Comparison of ENCODE assay signal across 8 cellular contexts in the genomic region with DNA sequence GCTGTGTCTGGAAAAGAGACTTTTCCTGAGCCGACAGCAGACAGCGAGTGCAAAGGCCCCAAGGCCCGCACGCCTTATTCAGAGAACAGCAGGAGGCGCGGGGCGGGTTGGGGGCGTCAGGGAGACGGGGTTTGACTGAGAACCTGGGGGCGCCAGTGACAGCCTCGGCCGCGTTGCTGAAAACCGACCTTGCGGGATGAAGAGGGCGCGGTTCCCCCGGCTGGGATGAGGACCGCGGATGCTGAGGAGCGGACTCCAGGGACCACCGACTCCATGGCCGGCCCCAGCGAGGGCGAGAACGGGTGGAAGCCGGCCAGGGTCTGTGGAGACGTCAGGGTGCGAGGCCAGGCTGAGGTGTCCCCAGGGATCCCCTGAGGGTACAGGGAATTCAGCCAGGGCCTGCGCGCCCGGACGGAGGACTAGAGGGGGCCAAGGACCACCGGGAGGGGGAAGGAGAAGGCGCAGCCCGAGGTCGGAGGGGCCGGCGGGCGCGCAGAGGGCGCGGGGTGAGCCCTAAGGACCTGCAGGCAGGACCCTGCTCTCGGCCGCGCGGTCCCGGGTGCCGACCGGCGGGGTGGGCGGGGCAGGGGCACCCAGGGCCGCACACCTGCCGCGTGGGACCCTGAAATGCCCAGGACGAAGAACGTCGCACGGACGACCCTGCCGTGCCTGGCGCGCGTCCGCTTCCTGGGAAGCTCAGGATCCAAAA. TPM values are rescaled to one million over a fixed set of nuclear protein-coding genes. Genes with fewer than 3 reads are reported as not detected.
DNase-seq lines count a peak whose midpoint lies in the region; ATAC-seq and TF ChIP-seq lines count a peak whose summit lies in the region.

No MANE protein-coding gene starts in this region.

- ATAC-seq in GM21515 (IDR thresholded peaks at IDR 0.05; ENCODE audit: unreplicated experiment), result no peak

- H3K27me3 Mint-ChIP-seq in activated naive CD4-positive, alpha-beta T cell treated with anti-CD3 and anti-CD28 coated beads, Interleukin-2, amount 10 ng/mL, durations not matched to agents 7 days and 5 days, result peaks cover 60% of the 10 kb centered on the region
- H3K27me3 Mint-ChIP-seq in activated CD4-positive, alpha-beta memory T cell treated with anti-CD3 and anti-CD28 coated beads for 36 hours, result peaks cover 25% of the 10 kb centered on the region
- peaks cover 36% of the 10 kb centered on the region for H3K27me3 Mint-ChIP-seq in type B pancreatic cell

- no peak for DNase-seq in activated naive CD4-positive, alpha-beta T cell treated with anti-CD3 and anti-CD28 coated beads, Interleukin-2, amount 10 ng/mL, durations not matched to agents 7 days and 5 days
- no peak for DNase-seq in activated naive CD4-positive, alpha-beta T cell treated with anti-CD3 and anti-CD28 coated beads, Interleukin-2, amount 50 U/mL, for 16 hours
- no peak for DNase-seq in activated CD4-positive, alpha-beta memory T cell treated with anti-CD3 and anti-CD28 coated beads for 36 hours
- DNase-seq in iPS-NIHi7 (ENCODE audit: extremely low spot score) (peak; percentile 23), type B pancreatic cell (ENCODE audit: extremely low spot score, unreplicated experiment) (no peak), NCI-H2171 (lab: John Stamatoyannopoulos, UW) (no peak)
- DNase-seq in stimulated activated naive CD4-positive, alpha-beta T cell treated with Interleukin-2 at 50 U/mL for 16 hours (lab: John Stamatoyannopoulos, UW), result no peak

- H3K27ac Mint-ChIP-seq in activated naive CD4-positive, alpha-beta T cell treated with anti-CD3 and anti-CD28 coated beads, Interleukin-2, amount 10 ng/mL, durations not matched to agents 7 days and 5 days, result no peak overlapping the region
- no peak overlapping the region for H3K27ac Mint-ChIP-seq in activated CD4-positive, alpha-beta memory T cell treated with anti-CD3 and anti-CD28 coated beads for 36 hours
- H3K27ac Mint-ChIP-seq in type B pancreatic cell, result no peak overlapping the region

- CTCF ChIA-PET in activated naive CD4-positive, alpha-beta T cell treated with anti-CD3 and anti-CD28 coated beads, Interleukin-2, amount 10 ng/mL, durations not matched to agents 7 days and 5 days (lab: Charles Lee), result interaction anchor here (0.7 to 5.0 kb wide), 8 partner anchors 17 to 133 kb away, joined by 3 to 44 read pairs (median 5); no protein-coding TSS in a partner anchor
- CTCF ChIA-PET in activated CD4-positive, alpha-beta memory T cell treated with anti-CD3 and anti-CD28 coated beads for 36 hours (lab: Charles Lee), result interaction anchor here (1.0 to 2.3 kb wide), 6 partner anchors 7 to 132 kb away, joined by 3 to 14 read pairs (median 4); no protein-coding TSS in a partner anchor

- H3K9me3 Mint-ChIP-seq in activated naive CD4-positive, alpha-beta T cell treated with anti-CD3 and anti-CD28 coated beads, Interleukin-2, amount 10 ng/mL, durations not matched to agents 7 days and 5 days, result no peaks in the 10 kb centered on the region
- H3K9me3 Mint-ChIP-seq in activated CD4-positive, alpha-beta memory T cell treated with anti-CD3 and anti-CD28 coated beads for 36 hours, result no peaks in the 10 kb centered on the region
- H3K9me3 Mint-ChIP-seq in type B pancreatic cell, result no peaks in the 10 kb centered on the region

- H3K36me3 Mint-ChIP-seq in activated naive CD4-positive, alpha-beta T cell treated with anti-CD3 and anti-CD28 coated beads, Interleukin-2, amount 10 ng/mL, durations not matched to agents 7 days and 5 days, result peaks cover 4% of the 10 kb centered on the region
- peaks cover 11% of the 10 kb centered on the region for H3K36me3 Mint-ChIP-seq in activated CD4-positive, alpha-beta memory T cell treated with anti-CD3 and anti-CD28 coated beads for 36 hours
- no peaks in the 10 kb centered on the region for H3K36me3 Mint-ChIP-seq in type B pancreatic cell

- TF ChIP-seq CTCF in type B pancreatic cell (conservative IDR thresholded peaks at IDR 0.05), result no peak

- POLR2A ChIA-PET in activated CD4-positive, alpha-beta memory T cell treated with anti-CD3 and anti-CD28 coated beads for 36 hours (lab: Charles Lee), result interaction anchor here (0.6 to 1.4 kb wide), 4 partner anchors 8 to 292 kb away, joined by 3 to 4 read pairs (median 3); a partner anchor contains a TSS

- peak overlapping the region; percentile 80 for H3K4me3 Mint-ChIP-seq in activated naive CD4-positive, alpha-beta T cell treated with anti-CD3 and anti-CD28 coated beads, Interleukin-2, amount 10 ng/mL, durations not matched to agents 7 days and 5 days
- H3K4me3 Mint-ChIP-seq in activated CD4-positive, alpha-beta memory T cell treated with anti-CD3 and anti-CD28 coated beads for 36 hours, result peak overlapping the region; percentile 69
- peak overlapping the region; percentile 83 for H3K4me3 Mint-ChIP-seq in type B pancreatic cell

- intact Hi-C loops in activated CD4-positive, alpha-beta memory T cell treated with anti-CD3 and anti-CD28 coated beads for 36 hours (cut with micrococcal nuclease), result loop anchor here (1.0 kb wide), 1 partner anchor 14 kb away; no protein-coding TSS in a partner anchor

- H3K4me1 Mint-ChIP-seq in activated naive CD4-positive, alpha-beta T cell treated with anti-CD3 and anti-CD28 coated beads, Interleukin-2, amount 10 ng/mL, durations not matched to agents 7 days and 5 days, result peaks cover 25% of the 10 kb centered on the region
- H3K4me1 Mint-ChIP-seq in activated CD4-positive, alpha-beta memory T cell treated with anti-CD3 and anti-CD28 coated beads for 36 hours (ENCODE audit: low read depth), result peaks cover 9% of the 10 kb centered on the region
- H3K4me1 Mint-ChIP-seq in type B pancreatic cell (ENCODE audit: unreplicated experiment), result no peaks in the 10 kb centered on the region

RNA-seq across cellular contexts. Expression of a gene that starts 0.8 kb away (rescaled TPM):
- 10 to 100 TPM; 16.7 to 16.8 TPM for total RNA-seq in activated CD4-positive, alpha-beta memory T cell treated with anti-CD3 and anti-CD28 coated beads for 36 hours
- total RNA-seq in type B pancreatic cell (ENCODE audit: low replicate concordance), result 7.9 and 13.4 TPM in 2 replicates

RNA-seq across cellular contexts. Expression of a gene that starts 49.2 kb away (rescaled TPM):
- total RNA-seq in activated CD4-positive, alpha-beta memory T cell treated with anti-CD3 and anti-CD28 coated beads for 36 hours, result 10 to 100 TPM; 81.6 to 83.8 TPM
- total RNA-seq in type B pancreatic cell (ENCODE audit: low replicate concordance), result 90.8 and 107 TPM in 2 replicates
